ENCODE assay signal across 8 cellular contexts in the genomic region with DNA sequence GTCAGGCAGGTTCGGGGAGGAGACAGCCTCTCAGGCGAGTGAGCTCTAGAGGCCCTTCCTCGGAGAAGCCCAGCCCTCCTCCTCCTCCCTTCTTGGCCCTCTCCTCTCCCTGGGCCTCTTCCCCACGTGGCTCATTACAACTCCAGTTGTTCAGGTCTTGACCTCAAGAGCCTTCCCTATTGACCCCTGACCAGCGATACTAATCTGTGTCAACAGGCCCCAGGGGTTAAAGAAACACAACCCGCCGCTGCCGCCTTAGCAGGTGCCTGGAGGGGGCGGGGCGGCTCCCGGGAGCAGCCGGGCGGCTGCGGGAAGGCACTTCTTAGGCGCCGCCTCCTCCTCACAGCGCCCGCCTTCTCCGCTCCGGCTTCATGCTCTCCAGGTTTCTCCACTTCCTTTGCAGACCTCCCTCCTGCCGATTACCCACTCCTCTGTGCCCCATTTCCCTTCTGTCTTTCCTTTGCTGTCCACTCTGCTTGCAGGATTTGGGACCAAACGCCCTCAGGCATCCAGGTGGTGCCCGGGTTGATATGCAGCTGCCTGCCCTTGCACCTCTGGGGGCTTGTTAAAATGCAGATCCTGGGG. TPM values are rescaled to one million over a fixed set of nuclear protein-coding genes. Genes with fewer than 3 reads are reported as not detected.
DNase-seq lines count a peak whose midpoint lies in the region; ATAC-seq and TF ChIP-seq lines count a peak whose summit lies in the region.

No MANE protein-coding gene starts in this region.

- no peak overlapping the region for H2BK5ac ChIP-seq in mesenchymal stem cell (ENCODE audit: low read depth, low read length, poor library complexity, severe bottlenecking)

- H3K23ac ChIP-seq in mesenchymal stem cell (ENCODE audit: low read length in 2 of 2) = no peak overlapping the region

- H3K27me3 ChIP-seq in mesenchymal stem cell (ENCODE audit: control insufficient read depth in 1 of 2, insufficient read depth in 1 of 2, low read length in 2 of 2) = no peaks in the 10 kb centered on the region
- H3K27me3 ChIP-seq in upper lobe of left lung = no peaks in the 10 kb centered on the region

- H3K9me3 Mint-ChIP-seq in central memory CD8-positive, alpha-beta T cell = no peaks in the 10 kb centered on the region

- peaks cover 27% of the 10 kb centered on the region for H3K4me1 Mint-ChIP-seq in central memory CD8-positive, alpha-beta T cell

- H3K4me3 Mint-ChIP-seq in central memory CD8-positive, alpha-beta T cell = peak overlapping the region; percentile 62

- no peak overlapping the region for H3K27ac Mint-ChIP-seq in central memory CD8-positive, alpha-beta T cell (ENCODE audit: low read depth)

- under 1% methylated on average over 23 of the region's 23 CpGs for WGBS in mesenchymal stem cell
- WGBS in upper lobe of left lung, 2 donors = 3 to 4% methylated on average over 23 of the region's 23 CpGs

- no peak for TF ChIP-seq POLR2A in upper lobe of left lung (IDR thresholded peaks at IDR 0.05)

- H2BK12ac ChIP-seq in mesenchymal stem cell (ENCODE audit: low read length in 2 of 2) = peak overlapping the region in 1 of 2 experiments; percentile 97

- peak overlapping the region; percentile 51 for H3K4me2 ChIP-seq in mesenchymal stem cell (ENCODE audit: low read length, poor library complexity, severe bottlenecking)

- no peak for TF ChIP-seq CTCF in upper lobe of left lung (IDR thresholded peaks at IDR 0.05)

- H3K27me3 Mint-ChIP-seq in central memory CD8-positive, alpha-beta T cell = peaks cover 11% of the 10 kb centered on the region

- no peak overlapping the region for H4K8ac ChIP-seq in mesenchymal stem cell (ENCODE audit: low read length)

- H3K4ac ChIP-seq in mesenchymal stem cell (ENCODE audit: low read depth in 1 of 2, low read length in 2 of 2) = no peak overlapping the region

- TF ChIP-seq EP300 in upper lobe of left lung (IDR thresholded peaks at IDR 0.05) = no peak

- H3K9me3 ChIP-seq in mesenchymal stem cell (ENCODE audit: control insufficient read depth, low read length) (no peaks in the 10 kb centered on the region), upper lobe of left lung (no peaks in the 10 kb centered on the region)

- no peak overlapping the region for H2BK120ac ChIP-seq in mesenchymal stem cell (ENCODE audit: low read depth, low read length)

- H4K91ac ChIP-seq in mesenchymal stem cell (ENCODE audit: low read length) = peak overlapping the region; percentile 30

- no peak overlapping the region for H2AFZ ChIP-seq in mesenchymal stem cell (ENCODE audit: low read depth, low read length)

- no peak overlapping the region for H3K14ac ChIP-seq in mesenchymal stem cell (ENCODE audit: low read length in 2 of 2)

- H3K18ac ChIP-seq in mesenchymal stem cell (ENCODE audit: low read depth in 1 of 2, low read length in 2 of 2) = peak overlapping the region in 1 of 2 experiments; percentile 58

- H3K36me3 Mint-ChIP-seq in central memory CD8-positive, alpha-beta T cell (ENCODE audit: insufficient read depth) = no peaks in the 10 kb centered on the region

- H3K36me3 ChIP-seq in mesenchymal stem cell (ENCODE audit: control insufficient read depth in 1 of 2, insufficient read depth in 2 of 2, low read depth in 1 of 2, low read length in 2 of 2) (peaks cover 6 to 31% of the 10 kb centered on the region in 2 experiments), upper lobe of left lung (no peaks in the 10 kb centered on the region)

- no peak for ATAC-seq in central memory CD8-positive, alpha-beta T cell (replicated peaks; ENCODE audit: extremely low read depth, poor library complexity, severe bottlenecking)
- ATAC-seq in upper lobe of left lung (ENCODE audit: low FRiP score in 2 of 2) = peak; percentile 30 to 69

- H3K79me1 ChIP-seq in mesenchymal stem cell (replicated peaks; ENCODE audit: low read length, poor library complexity, severe bottlenecking) = no peaks in the 10 kb centered on the region

- peak; percentile 14 to 30 for DNase-seq in activated CD4-positive, alpha-beta T cell treated with anti-CD3 and anti-CD28 coated beads for 24 hours (ENCODE audit: low read depth in 2 of 2)
- no peak for DNase-seq in activated CD4-positive, alpha-beta T cell treated with anti-CD3 and anti-CD28 coated beads for 1 hour
- DNase-seq in NCI-H69 (lab: John Stamatoyannopoulos, UW) (peak; percentile 93), mesenchymal stem cell (peak; percentile 38), upper lobe of left lung (peak; percentile 92), NCI-H2081 treated with DMSO at 0.1 percent for 48 hours (lab: John Stamatoyannopoulos, UW) (no peak), NCI-H1930 (lab: John Stamatoyannopoulos, UW) (no peak)
- no peak for DNase-seq in central memory CD8-positive, alpha-beta T cell (ENCODE audit: low spot score in 2 of 2)

- H3K4me1 ChIP-seq in mesenchymal stem cell (ENCODE audit: control insufficient read depth, insufficient read depth, low read depth, low read length) = peaks cover 59% of the 10 kb centered on the region
- peaks cover 67 to 87% (median 78%) of the 10 kb centered on the region in 4 donors for H3K4me1 ChIP-seq in upper lobe of left lung

- peak overlapping the region in 1 of 2 experiments; percentile 62 for H3K4me3 ChIP-seq in mesenchymal stem cell (ENCODE audit: insufficient read depth in 1 of 2, low read depth in 1 of 2, low read length in 2 of 2)
- H3K4me3 ChIP-seq in upper lobe of left lung = peak overlapping the region in 1 of 4 donors; percentile 8

- peak overlapping the region; percentile 100 for H2AK5ac ChIP-seq in mesenchymal stem cell (ENCODE audit: low read length, severe bottlenecking)

- peak overlapping the region; percentile 87 for H3K9ac ChIP-seq in mesenchymal stem cell (ENCODE audit: low read length)

- H2BK15ac ChIP-seq in mesenchymal stem cell (ENCODE audit: low read depth, poor library complexity, severe bottlenecking) = no peak overlapping the region

- H3K27ac ChIP-seq in mesenchymal stem cell (ENCODE audit: low read length, poor library complexity, severe bottlenecking) (no peak overlapping the region), upper lobe of left lung (peak overlapping the region; percentile 86 to 97 (median 96))

RNA-seq across cellular contexts. Expression of a gene that starts 51.0 kb away (rescaled TPM):
- polyA plus RNA-seq in mesenchymal stem cell (2013, experiment 1 of 2) = 0.68 TPM
- 0.79 TPM for polyA plus RNA-seq in mesenchymal stem cell (2013, experiment 2 of 2)
- total RNA-seq in upper lobe of left lung = 10 to 100 TPM; 22.6 to 55.5 (median 31.4) TPM

RNA-seq across cellular contexts. Expression of a gene that starts 56.4 kb away (rescaled TPM):
- 4.6 TPM for polyA plus RNA-seq in mesenchymal stem cell (2013, experiment 1 of 2)
- 4.6 TPM for polyA plus RNA-seq in mesenchymal stem cell (2013, experiment 2 of 2)
- 100 to 1,000 TPM in 3 of 6 donors, 10 to 100 TPM in 3; 64.0 to 188 (median 107) TPM for total RNA-seq in upper lobe of left lung

Comparison
In these comparisons a context has a peak if more than half of its experiments do, and no peak if none do; other contexts are left out.
1. DNase-seq: peak in activated CD4-positive, alpha-beta T cell treated with anti-CD3 and anti-CD28 coated beads for 24 hours (2 of 2), NCI-H69 (single experiment), mesenchymal stem cell (single experiment) and upper lobe of left lung (2 of 2); none in activated CD4-positive, alpha-beta T cell treated with anti-CD3 and anti-CD28 coated beads for 1 hour (single experiment), central memory CD8-positive, alpha-beta T cell (0 of 2), NCI-H2081 treated with DMSO at 0.1 percent for 48 hours (single experiment) and NCI-H1930 (0 of 2).